Comparison of ENCODE assay signal across 1 cellular context in genomic region chr3:44989141-44989540, GRCh38.
TF ChIP-seq lines count a peak whose summit lies in the region.

No MANE protein-coding gene starts in this region.

TF ChIP-seq in WTC11, 78 proteins besides CTCF, POLR2A, EP300 and RAD21 (continued from another document):
- no peak for TF ChIP-seq E2F4 (CRISPR knock-in tag; IDR thresholded peaks at IDR 0.05; ENCODE audit: borderline replicate concordance, low read depth)
- no peak for TF ChIP-seq EMX1 (CRISPR knock-in tag; IDR thresholded peaks at IDR 0.05)
- no peak for TF ChIP-seq IRF2 (CRISPR knock-in tag; IDR thresholded peaks at IDR 0.05; ENCODE audit: borderline replicate concordance, low read depth)
- no peak for TF ChIP-seq PRRX2 (CRISPR knock-in tag; IDR thresholded peaks at IDR 0.05)
- no peak for TF ChIP-seq ZSCAN18 (CRISPR knock-in tag; IDR thresholded peaks at IDR 0.05)
- no peak for TF ChIP-seq RORB (CRISPR knock-in tag; IDR thresholded peaks at IDR 0.05)
- no peak for TF ChIP-seq NFATC4 (CRISPR knock-in tag; IDR thresholded peaks at IDR 0.05)
- no peak for TF ChIP-seq CREB1 (CRISPR knock-in tag; IDR thresholded peaks at IDR 0.05)
- TF ChIP-seq NR3C1 (CRISPR knock-in tag; conservative IDR thresholded peaks at IDR 0.05; ENCODE audit: low read depth): no peak
- no peak for TF ChIP-seq JUN (CRISPR knock-in tag; IDR thresholded peaks at IDR 0.05)
- TF ChIP-seq ZNF281 (CRISPR knock-in tag; IDR thresholded peaks at IDR 0.05): no peak
- TF ChIP-seq ZNF121 (CRISPR knock-in tag; IDR thresholded peaks at IDR 0.05): no peak
- TF ChIP-seq GABPB1 (CRISPR knock-in tag; IDR thresholded peaks at IDR 0.05): no peak
- no peak for TF ChIP-seq ZMAT4 (CRISPR knock-in tag; IDR thresholded peaks at IDR 0.05)
- TF ChIP-seq HMGXB4 (CRISPR knock-in tag; IDR thresholded peaks at IDR 0.05): no peak
